Comparison of ENCODE assay signal across 8 cellular contexts in the genomic region with DNA sequence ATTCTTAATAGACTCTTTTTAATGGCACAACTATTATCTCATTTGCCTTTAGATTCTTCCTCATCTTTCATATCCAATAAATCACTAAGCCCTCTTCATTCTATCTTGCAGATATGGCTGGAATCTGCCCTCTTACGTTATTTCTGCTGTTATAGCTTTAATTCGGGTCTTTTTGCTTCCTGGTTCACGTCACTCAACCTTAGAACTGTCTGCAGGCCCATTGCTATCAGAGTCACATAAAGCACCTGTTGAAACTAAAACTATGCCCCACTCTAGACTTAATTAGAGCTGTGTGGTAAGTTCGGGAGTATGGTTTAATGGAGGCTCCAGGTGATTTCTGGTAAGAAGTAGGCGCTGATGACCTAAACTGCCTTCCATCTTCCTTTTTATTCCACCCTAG. TPM values are rescaled to one million over a fixed set of nuclear protein-coding genes. Genes with fewer than 3 reads are reported as not detected.
DNase-seq lines count a peak whose midpoint lies in the region; ATAC-seq, FAIRE-seq and TF ChIP-seq lines count a peak whose summit lies in the region.

No MANE protein-coding gene starts in this region.

- CTCF ChIA-PET in HepG2 (lab: Yijun Ruan, JAX; ENCODE audit: low intra/inter-chr PET ratio, low total read pairs), result no interaction called here

- H3K27ac Mint-ChIP-seq in activated T-helper 1 cell treated with anti-CD3 and anti-CD28 coated beads, Interleukin-12 subunit alpha, Interleukin-12 subunit beta, Interleukin-2, Interleukin-4 antibody, amounts not matched to agents 30 ng/mL and 10 ng/mL and 1 ng/mL, durations not matched to agents 14 hours and 24 hours and 36 hours, result peak overlapping the region; percentile 98

- H3K9me3 Mint-ChIP-seq in activated T-helper 1 cell treated with anti-CD3 and anti-CD28 coated beads, Interleukin-12 subunit alpha, Interleukin-12 subunit beta, Interleukin-2, Interleukin-4 antibody, amounts not matched to agents 30 ng/mL and 10 ng/mL and 1 ng/mL, durations not matched to agents 14 hours and 24 hours and 36 hours, result no peaks in the 10 kb centered on the region

- H3K36me3 ChIP-seq in heart right ventricle (no peaks in the 10 kb centered on the region), HepG2 (replicated peaks in 1 of 2; ENCODE audit: control insufficient read depth in 1 of 2, insufficient read depth in 2 of 2, low read length in 2 of 2) (no peaks in the 10 kb centered on the region), vagina (no peaks in the 10 kb centered on the region)

- H4K20me1 ChIP-seq in HepG2 (ENCODE audit: insufficient read depth, low read length), result no peaks in the 10 kb centered on the region

- H3K9me3 ChIP-seq in heart right ventricle, result no peaks in the 10 kb centered on the region
- H3K9me3 ChIP-seq in HepG2 (ENCODE audit: low read length), result no peaks in the 10 kb centered on the region
- no peaks in the 10 kb centered on the region for H3K9me3 ChIP-seq in vagina

- DNase-seq in heart right ventricle (no peak), Right ventricle myocardium superior (no peak), HepG2 (ENCODE audit: low spot score) (no peak), vagina (ENCODE audit: extremely low spot score in 2 of 2) (no peak), 8988T (no peak), epidermal melanocyte (ENCODE audit: insufficient read length, low spot score) (no peak), hypothalamus (lab: John Stamatoyannopoulos, UW) (no peak)
- no peak for DNase-seq in activated T-helper 1 cell treated with anti-CD3 and anti-CD28 coated beads, Interleukin-12 subunit alpha, Interleukin-12 subunit beta, Interleukin-2, Interleukin-4 antibody, amounts not matched to agents 30 ng/mL and 10 ng/mL and 1 ng/mL, durations not matched to agents 14 hours and 24 hours and 36 hours (ENCODE audit: low spot score)

- H2AFZ ChIP-seq in HepG2 (ENCODE audit: low read length), result no peak overlapping the region

- peaks cover 33% of the 10 kb centered on the region for H3K4me1 Mint-ChIP-seq in activated T-helper 1 cell treated with anti-CD3 and anti-CD28 coated beads, Interleukin-12 subunit alpha, Interleukin-12 subunit beta, Interleukin-2, Interleukin-4 antibody, amounts not matched to agents 30 ng/mL and 10 ng/mL and 1 ng/mL, durations not matched to agents 14 hours and 24 hours and 36 hours (ENCODE audit: low read depth)

- no peak for TF ChIP-seq RAD21 in HepG2 (CRISPR knock-in tag; IDR thresholded peaks at IDR 0.05)

- no peak for FAIRE-seq in HepG2 (lab: Jason Lieb, UNC)

- H3K9ac ChIP-seq in HepG2 (ENCODE audit: insufficient read depth, low read depth, low read length), result peak overlapping the region; percentile 93

- ATAC-seq in heart right ventricle, result no peak
- ATAC-seq in Right ventricle myocardium superior (ENCODE audit: poor library complexity), result no peak
- ATAC-seq in HepG2, result no peak

- peak overlapping the region; percentile 96 for H3K4me2 ChIP-seq in HepG2 (ENCODE audit: low read depth, low read length)

- H3K4me1 ChIP-seq in heart right ventricle, result peaks cover 0 to 29% (median 19%) of the 10 kb centered on the region in 9 donors
- peaks cover 38% of the 10 kb centered on the region for H3K4me1 ChIP-seq in HepG2 (ENCODE audit: insufficient read depth, low read length)
- peaks cover 24% of the 10 kb centered on the region for H3K4me1 ChIP-seq in vagina

- peak overlapping the region; percentile 95 for H3K4me3 Mint-ChIP-seq in activated T-helper 1 cell treated with anti-CD3 and anti-CD28 coated beads, Interleukin-12 subunit alpha, Interleukin-12 subunit beta, Interleukin-2, Interleukin-4 antibody, amounts not matched to agents 30 ng/mL and 10 ng/mL and 1 ng/mL, durations not matched to agents 14 hours and 24 hours and 36 hours

- TF ChIP-seq CTCF in heart right ventricle (IDR thresholded peaks at IDR 0.05), result no peak
- TF ChIP-seq CTCF in HepG2 (CRISPR knock-in tag; IDR thresholded peaks at IDR 0.05), result no peak
- TF ChIP-seq CTCF in vagina (IDR thresholded peaks at IDR 0.05), result no peak

- TF ChIP-seq EP300 in HepG2 (IDR thresholded peaks at IDR 0.05; ENCODE audit: low read depth in 2 of 2, low read length in 2 of 2) (no peak), HepG2 (CRISPR knock-in tag; IDR thresholded peaks at IDR 0.05; ENCODE audit: borderline replicate concordance) (no peak)

- no peaks in the 10 kb centered on the region for H3K27me3 ChIP-seq in heart right ventricle
- peaks cover 0 to 2% of the 10 kb centered on the region in 2 experiments; a peak in 1 of 5 replicates for H3K27me3 ChIP-seq in HepG2 (ENCODE audit: control insufficient read depth in 1 of 2, insufficient read depth in 2 of 2, low read length in 2 of 2)
- no peaks in the 10 kb centered on the region for H3K27me3 ChIP-seq in vagina

- intact Hi-C loops in heart right ventricle (cut with DNase I) (no loop called here), Right ventricle myocardium superior (cut with DNase I) (no loop called here), HepG2 (cut with micrococcal nuclease; ENCODE audit: unreplicated experiment) (loop anchor here (10.0 kb wide), 1 partner anchor 164 kb away; no protein-coding TSS in a partner anchor), vagina (cut with DNase I) (no loop called here)
- intact Hi-C loops in activated T-helper 1 cell treated with anti-CD3 and anti-CD28 coated beads, Interleukin-12 subunit alpha, Interleukin-12 subunit beta, Interleukin-2, Interleukin-4 antibody, amounts not matched to agents 30 ng/mL and 10 ng/mL and 1 ng/mL, durations not matched to agents 14 hours and 24 hours and 36 hours (cut with micrococcal nuclease), result no loop called here

- in situ Hi-C loops in HepG2 (cut with HindIII; ENCODE audit: extremely low pct_ligation_motif_present, low pct_unique_long_range_greater_than_20kb), result no loop called here

- H3K79me2 ChIP-seq in HepG2 (ENCODE audit: insufficient read depth, low read length), result peaks cover 57% of the 10 kb centered on the region

- TSS peak; percentile 62 for BruUV-seq in HepG2 (replicated peaks; lab: Mats Ljungman, UMichigan)

- POLR2A ChIA-PET in HepG2 (lab: Yijun Ruan, JAX), result no interaction called here

- no peaks in the 10 kb centered on the region for H3K27me3 Mint-ChIP-seq in activated T-helper 1 cell treated with anti-CD3 and anti-CD28 coated beads, Interleukin-12 subunit alpha, Interleukin-12 subunit beta, Interleukin-2, Interleukin-4 antibody, amounts not matched to agents 30 ng/mL and 10 ng/mL and 1 ng/mL, durations not matched to agents 14 hours and 24 hours and 36 hours (ENCODE audit: insufficient read depth)

- peaks cover 7% of the 10 kb centered on the region for H3K36me3 Mint-ChIP-seq in activated T-helper 1 cell treated with anti-CD3 and anti-CD28 coated beads, Interleukin-12 subunit alpha, Interleukin-12 subunit beta, Interleukin-2, Interleukin-4 antibody, amounts not matched to agents 30 ng/mL and 10 ng/mL and 1 ng/mL, durations not matched to agents 14 hours and 24 hours and 36 hours (ENCODE audit: low read depth)

- H3K27ac ChIP-seq in heart right ventricle (peak overlapping the region in 1 of 10 donors; percentile 90), HepG2 (ENCODE audit: extremely low read length, insufficient read depth, low read length) (peak overlapping the region; percentile 90), vagina (no peak overlapping the region)

- H3K4me3 ChIP-seq in heart right ventricle (peak overlapping the region in 9 of 10 donors; percentile 61 to 96 (median 82)), HepG2 (replicated peaks in 1 of 3; ENCODE audit: insufficient read depth in 1 of 3, low read depth in 2 of 3, low read length in 3 of 3) (peak overlapping the region; percentile 93 to 99 (median 95); a peak in 5 of 6 replicates), vagina (peak overlapping the region; percentile 80 to 98)

- 34 to 46% methylated on average over 5 of the region's 5 CpGs for WGBS in heart right ventricle, 2 donors
- WGBS in HepG2 (ENCODE audit: low lambda C conversion rate), result 27% methylated on average over 5 of the region's 5 CpGs

- TF ChIP-seq POLR2A in HepG2 (IDR thresholded peaks at IDR 0.05; ENCODE audit: insufficient read depth in 1 of 2, low read depth in 2 of 2, low read length in 2 of 2) (no peak), vagina (IDR thresholded peaks at IDR 0.05) (no peak)

RNA-seq across cellular contexts. Expression of a gene that starts 1.0 kb away (rescaled TPM):
- total RNA-seq in heart right ventricle (10 to 100 TPM; 12.4 to 20.0 (median 15.1) TPM), Right ventricle myocardium superior (21.4 TPM), HepG2 (2016; rRNA removed; fragmentation: Illumina TruSeq; extraction: Trizol) (22.3 and 24.2 TPM in 2 replicates), vagina (6.1 TPM)
- polyA plus RNA-seq in heart right ventricle (10 to 100 TPM in 1 of 2 donors, 1 to 10 TPM in 1; 8.1 to 10.7 TPM), HepG2 (2011; rRNA removed) (6.4 and 8.2 TPM in 2 replicates)
- 18.6 and 21.9 TPM in 2 replicates for total RNA-seq in activated T-helper 1 cell treated with anti-CD3 and anti-CD28 coated beads, Interleukin-12 subunit alpha, Interleukin-12 subunit beta, Interleukin-2, Interleukin-4 antibody, amounts not matched to agents 30 ng/mL and 10 ng/mL and 1 ng/mL, durations not matched to agents 14 hours and 24 hours and 36 hours
- 8.5 and 9.3 TPM in 2 replicates for total RNA-seq in HepG2 (2016; cell fraction: cytosol; rRNA removed; fragmentation: Illumina TruSeq; extraction: Trizol; ENCODE audit: low read depth)
- total RNA-seq in HepG2 (2016; cell fraction: insoluble cytoplasmic fraction; rRNA removed; fragmentation: Illumina TruSeq; extraction: Trizol), result 22.7 and 26.6 TPM in 2 replicates
- total RNA-seq in HepG2 (2016; cell fraction: membrane; rRNA removed; fragmentation: Illumina TruSeq; extraction: Trizol), result 19.1 and 19.6 TPM in 2 replicates
- 13.8 and 19.9 TPM in 2 replicates for total RNA-seq in HepG2 (2016; cell fraction: nucleus; rRNA removed; fragmentation: Illumina TruSeq; extraction: Trizol)
- polyA plus RNA-seq in HepG2 (2011; cell fraction: cytosol; rRNA removed), result 5.0 and 5.5 TPM in 2 replicates
- 3.4 and 3.8 TPM in 2 replicates for polyA plus RNA-seq in HepG2 (2011; cell fraction: nucleus; rRNA removed)
- 7.6 and 8.7 TPM in 2 replicates for polyA plus RNA-seq in HepG2 (2012)
- polyA plus RNA-seq in HepG2 (2016; cell fraction: cytosol; fragmentation: Illumina TruSeq; extraction: Trizol; ENCODE audit: low read depth), result 5.1 and 6.2 TPM in 2 replicates
- 18.4 and 18.9 TPM in 2 replicates for polyA plus RNA-seq in HepG2 (2016; cell fraction: insoluble cytoplasmic fraction; fragmentation: Illumina TruSeq; extraction: Trizol; ENCODE audit: low read depth)
- polyA plus RNA-seq in HepG2 (2016; cell fraction: membrane; fragmentation: Illumina TruSeq; extraction: Trizol; ENCODE audit: low read depth), result 9.0 and 9.9 TPM in 2 replicates
- 11.0 and 15.2 TPM in 2 replicates for polyA plus RNA-seq in HepG2 (2016; cell fraction: nucleus; fragmentation: Illumina TruSeq; extraction: Trizol; ENCODE audit: insufficient read depth, low read depth)
- 12.6 and 15.4 TPM in 2 replicates for polyA minus RNA-seq in HepG2 (2011; rRNA and poly(A)+ RNA removed; ENCODE audit: low replicate concordance)
- polyA minus RNA-seq in HepG2 (2011; cell fraction: cytosol; rRNA and poly(A)+ RNA removed), result 5.0 and 5.5 TPM in 2 replicates
- polyA minus RNA-seq in HepG2 (2011; cell fraction: nucleus; rRNA and poly(A)+ RNA removed), result 18.9 and 19.0 TPM in 2 replicates

RNA-seq across cellular contexts. Expression of a gene that starts 1.1 kb away (rescaled TPM):
- total RNA-seq in heart right ventricle, result 10 to 100 TPM; 13.4 to 23.3 (median 15.5) TPM
- 10 to 100 TPM in 1 of 2 donors, 1 to 10 TPM in 1; 8.8 to 22.3 TPM for polyA plus RNA-seq in heart right ventricle
- 20.4 TPM for total RNA-seq in Right ventricle myocardium superior
- 6.4 and 6.8 TPM in 2 replicates for total RNA-seq in activated T-helper 1 cell treated with anti-CD3 and anti-CD28 coated beads, Interleukin-12 subunit alpha, Interleukin-12 subunit beta, Interleukin-2, Interleukin-4 antibody, amounts not matched to agents 30 ng/mL and 10 ng/mL and 1 ng/mL, durations not matched to agents 14 hours and 24 hours and 36 hours
- 17.2 and 25.2 TPM in 2 replicates for total RNA-seq in HepG2 (2016; rRNA removed; fragmentation: Illumina TruSeq; extraction: Trizol)
- 6.0 and 8.2 TPM in 2 replicates for total RNA-seq in HepG2 (2016; cell fraction: cytosol; rRNA removed; fragmentation: Illumina TruSeq; extraction: Trizol; ENCODE audit: low read depth)
- total RNA-seq in HepG2 (2016; cell fraction: insoluble cytoplasmic fraction; rRNA removed; fragmentation: Illumina TruSeq; extraction: Trizol), result 18.1 and 25.5 TPM in 2 replicates
- 10.8 and 11.0 TPM in 2 replicates for total RNA-seq in HepG2 (2016; cell fraction: membrane; rRNA removed; fragmentation: Illumina TruSeq; extraction: Trizol)
- 11.3 and 12.1 TPM in 2 replicates for total RNA-seq in HepG2 (2016; cell fraction: nucleus; rRNA removed; fragmentation: Illumina TruSeq; extraction: Trizol)
- polyA plus RNA-seq in HepG2 (2011; rRNA removed), result 4.7 and 5.5 TPM in 2 replicates
- 4.0 and 5.2 TPM in 2 replicates for polyA plus RNA-seq in HepG2 (2011; cell fraction: cytosol; rRNA removed)
- polyA plus RNA-seq in HepG2 (2011; cell fraction: nucleus; rRNA removed), result 1.7 and 2.3 TPM in 2 replicates
- 7.0 and 7.1 TPM in 2 replicates for polyA plus RNA-seq in HepG2 (2012)
- 2.7 and 3.5 TPM in 2 replicates for polyA plus RNA-seq in HepG2 (2016; cell fraction: cytosol; fragmentation: Illumina TruSeq; extraction: Trizol; ENCODE audit: low read depth)
- polyA plus RNA-seq in HepG2 (2016; cell fraction: insoluble cytoplasmic fraction; fragmentation: Illumina TruSeq; extraction: Trizol; ENCODE audit: low read depth), result 19.5 and 22.1 TPM in 2 replicates
- 5.7 and 6.9 TPM in 2 replicates for polyA plus RNA-seq in HepG2 (2016; cell fraction: membrane; fragmentation: Illumina TruSeq; extraction: Trizol; ENCODE audit: low read depth)
- polyA plus RNA-seq in HepG2 (2016; cell fraction: nucleus; fragmentation: Illumina TruSeq; extraction: Trizol; ENCODE audit: insufficient read depth, low read depth), result 6.8 and 8.1 TPM in 2 replicates
- 4.5 and 10.4 TPM in 2 replicates for polyA minus RNA-seq in HepG2 (2011; rRNA and poly(A)+ RNA removed; ENCODE audit: low replicate concordance)
- polyA minus RNA-seq in HepG2 (2011; cell fraction: cytosol; rRNA and poly(A)+ RNA removed), result 2.9 and 3.2 TPM in 2 replicates
- 10.2 and 10.3 TPM in 2 replicates for polyA minus RNA-seq in HepG2 (2011; cell fraction: nucleus; rRNA and poly(A)+ RNA removed)
- total RNA-seq in vagina, result 2.9 TPM
